In the genomic region with DNA sequence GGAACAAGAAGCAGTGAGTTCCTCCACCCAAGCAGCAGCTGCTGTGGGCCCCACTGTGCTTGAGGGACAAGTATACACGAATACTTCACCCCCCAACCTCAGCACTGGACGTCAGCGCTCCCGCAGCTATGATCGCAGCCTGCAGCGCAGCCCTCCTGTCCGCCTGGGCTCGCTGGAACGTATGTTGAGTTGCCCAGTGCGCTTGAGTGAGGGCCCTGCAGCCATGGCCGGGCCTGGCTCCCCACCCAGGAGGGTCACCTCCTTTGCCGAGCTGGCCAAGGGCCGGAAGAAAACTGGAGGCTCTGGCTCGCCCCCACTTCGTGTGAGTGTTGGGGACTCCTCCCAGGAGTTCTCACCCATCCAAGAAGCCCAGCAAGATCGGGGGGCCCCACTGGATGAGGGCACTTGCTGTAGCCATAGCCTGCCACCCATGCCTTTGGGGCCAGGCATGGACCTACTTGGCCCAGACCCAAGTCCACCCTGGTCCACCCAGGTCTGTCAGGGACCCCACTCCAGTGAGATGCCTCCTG, we compare ENCODE assay signal across 3 cellular contexts.
TF ChIP-seq lines count a peak whose summit lies in the region.

No MANE protein-coding gene starts in this region.

TF ChIP-seq in A549, 52 proteins besides CTCF, POLR2A, EP300 and RAD21:
- TF ChIP-seq BHLHE40 (IDR thresholded peaks at IDR 0.05; ENCODE audit: low read depth, low read length) (no peak), TP53 (CRISPR knock-in tag; IDR thresholded peaks at IDR 0.05) (no peak), FOSL2 (IDR thresholded peaks at IDR 0.05) (no peak), FOSL2 (CRISPR knock-in tag; IDR thresholded peaks at IDR 0.05) (no peak), CBX8 (IDR thresholded peaks at IDR 0.05) (no peak), NFE2L2 (conservative IDR thresholded peaks at IDR 0.05; ENCODE audit: low read length) (no peak), RARB (CRISPR knock-in tag; IDR thresholded peaks at IDR 0.05) (no peak), REST (IDR thresholded peaks at IDR 0.05) (no peak), ZC3H11A (IDR thresholded peaks at IDR 0.05) (no peak), POLR2AphosphoS2 (conservative IDR thresholded peaks at IDR 0.05; ENCODE audit: low read length) (no peak), EHMT2 (IDR thresholded peaks at IDR 0.05; ENCODE audit: low read depth) (no peak), SREBF2 (IDR thresholded peaks at IDR 0.05) (no peak), HMGXB4 (CRISPR knock-in tag; IDR thresholded peaks at IDR 0.05; ENCODE audit: borderline replicate concordance) (no peak)
- TF ChIP-seq, protein P1, sequence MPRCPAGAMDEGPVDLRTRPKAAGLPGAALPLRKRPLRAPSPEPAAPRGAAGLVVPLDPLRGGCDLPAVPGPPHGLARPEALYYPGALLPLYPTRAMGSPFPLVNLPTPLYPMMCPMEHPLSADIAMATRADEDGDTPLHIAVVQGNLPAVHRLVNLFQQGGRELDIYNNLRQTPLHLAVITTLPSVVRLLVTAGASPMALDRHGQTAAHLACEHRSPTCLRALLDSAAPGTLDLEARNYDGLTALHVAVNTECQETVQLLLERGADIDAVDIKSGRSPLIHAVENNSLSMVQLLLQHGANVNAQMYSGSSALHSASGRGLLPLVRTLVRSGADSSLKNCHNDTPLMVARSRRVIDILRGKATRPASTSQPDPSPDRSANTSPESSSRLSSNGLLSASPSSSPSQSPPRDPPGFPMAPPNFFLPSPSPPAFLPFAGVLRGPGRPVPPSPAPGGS (IDR thresholded peaks at IDR 0.05), result no peak

TF ChIP-seq in IMR-90, 13 proteins besides CTCF, POLR2A, EP300 and RAD21:
- no peak for TF ChIP-seq SMC3 (IDR thresholded peaks at IDR 0.05; ENCODE audit: low read depth, low read length)
- TF ChIP-seq BHLHE40 (IDR thresholded peaks at IDR 0.05; ENCODE audit: low read depth, low read length), result no peak
- TF ChIP-seq USF2 (IDR thresholded peaks at IDR 0.05; ENCODE audit: low read depth, low read length), result no peak
- TF ChIP-seq FOS (IDR thresholded peaks at IDR 0.05; ENCODE audit: low read depth, low read length), result no peak
- no peak for TF ChIP-seq RCOR1 (IDR thresholded peaks at IDR 0.05; ENCODE audit: insufficient replicate concordance, low read length)

TF ChIP-seq in endothelial cell of umbilical vein, 7 proteins besides CTCF, POLR2A, EP300 and RAD21:
- TF ChIP-seq JUN (IDR thresholded peaks at IDR 0.05; ENCODE audit: borderline replicate concordance, insufficient read depth, insufficient read length, low read depth) (no peak), FOS (IDR thresholded peaks at IDR 0.05; ENCODE audit: borderline replicate concordance, insufficient read depth, low read length) (no peak), EZH2 (IDR thresholded peaks at IDR 0.05; ENCODE audit: borderline replicate concordance, low read depth, low read length, severe bottlenecking) (no peak), MAX (IDR thresholded peaks at IDR 0.05; ENCODE audit: insufficient read depth, insufficient read length) (no peak), GATA2 (IDR thresholded peaks at IDR 0.05; ENCODE audit: insufficient read depth, insufficient read length, low read depth, low read length) (no peak), MYC (IDR thresholded peaks at IDR 0.05; ENCODE audit: low read depth, low read length) (no peak), POLR2AphosphoS5 (IDR thresholded peaks at IDR 0.05; ENCODE audit: insufficient read depth, low read depth, low read length) (no peak)
